ENCODE assay signal across 9 cellular contexts in genomic region chr15:72358532-72359180, GRCh38. TPM values are rescaled to one million over a fixed set of nuclear protein-coding genes. Genes with fewer than 3 reads are reported as not detected.
DNase-seq lines count a peak whose midpoint lies in the region; ATAC-seq and TF ChIP-seq lines count a peak whose summit lies in the region.
"Had no signal": no experiment of that assay in that cellular context is flagged by ENCODE, and none has a peak within 500 bp of the region (broad histone marks: within the 10 kb centered on the region; RNA-seq: fewer than 3 reads in every experiment).

No MANE protein-coding gene starts in this region.

- H3K79me2 ChIP-seq in SK-N-SH (ENCODE audit: insufficient read depth) = peaks cover 10% of the 10 kb centered on the region

- H3K4me3 ChIP-seq in SK-N-SH (ENCODE audit: low read depth in 2 of 2, low read length in 1 of 2) (no peak overlapping the region), skeletal muscle cell (ENCODE audit: low read depth, low read length) (no peak overlapping the region)

- no peak overlapping the region for H3K9ac ChIP-seq in SK-N-SH

- DNase-seq in SK-N-SH (peak; percentile 35), fibroblast of the conjunctiva (ENCODE audit: low read depth) (peak; percentile 47), skeletal muscle cell (ENCODE audit: low read depth) (peak; percentile 77), NCI-H2227 (lab: John Stamatoyannopoulos, UW; ENCODE audit: unreplicated experiment) (no peak), NCI-H82 (lab: John Stamatoyannopoulos, UW) (no peak), activated gamma-delta T cell treated with Interleukin-2 at 50 U/mL for 16 hours (no peak)

- ATAC-seq in GM19351 (IDR thresholded peaks at IDR 0.05; ENCODE audit: unreplicated experiment) (peak; percentile 73), HG02970 (IDR thresholded peaks at IDR 0.05; ENCODE audit: low FRiP score, unreplicated experiment) (no peak)

- no peak overlapping the region for H2AFZ ChIP-seq in SK-N-SH (ENCODE audit: low read depth)

- no peaks in the 10 kb centered on the region for H3K9me3 ChIP-seq in SK-N-SH

- peak overlapping the region; percentile 18; the same call in 1 of the 2 replicates for H3K4me2 ChIP-seq in SK-N-SH

- TF ChIP-seq EP300 in SK-N-SH (IDR thresholded peaks at IDR 0.05; ENCODE audit: borderline replicate concordance in 1 of 2, low read depth in 1 of 2, low read length in 1 of 2) = peak in 1 of 2 experiments; percentile 41; a peak in 1 of 4 replicates

- H3K4me1 ChIP-seq in SK-N-SH (ENCODE audit: control insufficient read depth in 1 of 2, insufficient read depth in 2 of 2, low read depth in 1 of 2, low read length in 1 of 2) = peaks cover 0 to 18% of the 10 kb centered on the region in 2 experiments; a peak in 2 of 4 replicates

- no peak for TF ChIP-seq RAD21 in SK-N-SH (IDR thresholded peaks at IDR 0.05; ENCODE audit: low read length)

- no peaks in the 10 kb centered on the region for H3K9me2 ChIP-seq in SK-N-SH

- no peak for TF ChIP-seq CTCF in SK-N-SH (IDR thresholded peaks at IDR 0.05)

- peak overlapping the region; percentile 28 to 77; a peak in 2 of 4 replicates for H3K27ac ChIP-seq in SK-N-SH (ENCODE audit: low read depth in 2 of 2, low read length in 1 of 2)
- H3K27ac ChIP-seq: HL-60 had no signal

- POLR2A ChIA-PET in SK-N-SH (lab: Yijun Ruan, JAX) = no interaction called here

- peaks cover 3 to 29% of the 10 kb centered on the region in 2 experiments for H3K36me3 ChIP-seq in SK-N-SH (replicated peaks in 1 of 2; ENCODE audit: control insufficient read depth in 1 of 2, insufficient read depth in 2 of 2, low read length in 1 of 2)

- no peaks in the 10 kb centered on the region for H3K27me3 ChIP-seq in SK-N-SH (ENCODE audit: insufficient read depth)

- no peaks in the 10 kb centered on the region for H3F3A ChIP-seq in SK-N-SH (replicated peaks; ENCODE audit: insufficient read depth)

- H4K20me1 ChIP-seq in SK-N-SH (ENCODE audit: insufficient read depth) = no peaks in the 10 kb centered on the region; the same call in 1 of the 2 replicates

- CTCF ChIA-PET in SK-N-SH (lab: Yijun Ruan, JAX) = interaction anchor here (0.6 to 1.4 kb wide), 2 partner anchors 11 to 46 kb away, joined by 3 to 5 read pairs; no protein-coding TSS in a partner anchor

- 53% methylated on average over 7 of the region's 7 CpGs for WGBS in SK-N-SH (ENCODE audit: low lambda C conversion rate)

TF ChIP-seq in SK-N-SH, 30 proteins besides CTCF, POLR2A, EP300 and RAD21:
- peak; percentile 96 for TF ChIP-seq MXI1 (IDR thresholded peaks at IDR 0.05; ENCODE audit: low read depth, low read length)
- TF ChIP-seq RCOR1 (IDR thresholded peaks at IDR 0.05; ENCODE audit: low read length) = no peak
- no peak; the same call in 1 of the 2 replicates for TF ChIP-seq FOXJ3 (CRISPR knock-in tag; IDR thresholded peaks at IDR 0.05)
- no peak for TF ChIP-seq ZBTB33 (IDR thresholded peaks at IDR 0.05; ENCODE audit: borderline replicate concordance, low read depth)
- TF ChIP-seq POLR2AphosphoS5 (IDR thresholded peaks at IDR 0.05; ENCODE audit: low read depth, low read length) = no peak
- no peak for TF ChIP-seq SMC3 (IDR thresholded peaks at IDR 0.05; ENCODE audit: low read depth, low read length)

RNA-seq across cellular contexts. Expression of gene HEXA, which starts 17.2 kb away (rescaled TPM):
- polyA plus RNA-seq in SK-N-SH (2012; rRNA removed) = 251 and 344 TPM in 2 replicates
- polyA plus RNA-seq in SK-N-SH (2012; cell fraction: cytosol; rRNA removed) = 185 and 211 TPM in 2 replicates
- polyA plus RNA-seq in SK-N-SH (2012; cell fraction: nucleus; rRNA removed) = 320 and 397 TPM in 2 replicates

RNA-seq across cellular contexts. Expression of gene CELF6, which starts 38.7 kb away (rescaled TPM):
- 0.20 and 0.29 TPM in 2 replicates for polyA plus RNA-seq in SK-N-SH (2012; rRNA removed)
- 0.12 and 0.14 TPM in 2 replicates for polyA plus RNA-seq in SK-N-SH (2012; cell fraction: cytosol; rRNA removed)
- 2.3 and 3.0 TPM in 2 replicates for polyA plus RNA-seq in SK-N-SH (2012; cell fraction: nucleus; rRNA removed)

RNA-seq across cellular contexts. Expression of gene TMEM202, which starts 39.4 kb away (rescaled TPM):
- not detected in 2 replicates for polyA plus RNA-seq in SK-N-SH (2012; rRNA removed)
- not detected in 2 replicates for polyA plus RNA-seq in SK-N-SH (2012; cell fraction: cytosol; rRNA removed)
- not detected in 2 replicates for polyA plus RNA-seq in SK-N-SH (2012; cell fraction: nucleus; rRNA removed)

Comparison
In these comparisons a context has a peak if more than half of its experiments do, and no peak if none do; other contexts are left out.
1. DNase-seq: peak in SK-N-SH (single experiment), fibroblast of the conjunctiva (single experiment) and skeletal muscle cell (single experiment); none in NCI-H2227 (single experiment), NCI-H82 (single experiment) and activated gamma-delta T cell treated with Interleukin-2 at 50 U/mL for 16 hours (single experiment).